In the genomic region with DNA sequence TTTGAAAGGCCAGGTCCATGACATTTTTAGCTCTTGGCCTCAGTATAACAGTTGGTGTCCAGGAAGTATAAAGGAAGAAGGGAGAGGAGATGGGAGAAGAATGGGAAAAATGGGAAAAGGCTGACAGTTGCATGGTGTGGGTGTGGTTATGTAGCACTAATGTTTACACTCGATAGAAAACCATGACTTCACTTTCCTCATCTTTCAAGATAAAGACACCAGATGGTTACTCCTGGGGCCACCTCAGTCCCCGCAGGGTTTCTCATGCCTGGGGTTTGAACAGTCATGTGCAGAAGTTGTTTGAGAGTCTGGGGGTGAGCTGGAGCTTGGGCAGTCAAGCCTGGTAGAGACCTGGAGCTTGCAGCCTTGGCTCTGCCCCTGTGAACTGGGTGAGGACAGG, we compare ENCODE assay signal across 1 cellular context.
TF ChIP-seq lines count a peak whose summit lies in the region.

No MANE protein-coding gene starts in this region.

TF ChIP-seq in IMR-90, 13 proteins besides CTCF, POLR2A, EP300 and RAD21:
- TF ChIP-seq RFX5 (IDR thresholded peaks at IDR 0.05; ENCODE audit: low read depth, low read length): no peak
- TF ChIP-seq MAFK (IDR thresholded peaks at IDR 0.05; ENCODE audit: low read depth, low read length): no peak
- TF ChIP-seq, protein P1, sequence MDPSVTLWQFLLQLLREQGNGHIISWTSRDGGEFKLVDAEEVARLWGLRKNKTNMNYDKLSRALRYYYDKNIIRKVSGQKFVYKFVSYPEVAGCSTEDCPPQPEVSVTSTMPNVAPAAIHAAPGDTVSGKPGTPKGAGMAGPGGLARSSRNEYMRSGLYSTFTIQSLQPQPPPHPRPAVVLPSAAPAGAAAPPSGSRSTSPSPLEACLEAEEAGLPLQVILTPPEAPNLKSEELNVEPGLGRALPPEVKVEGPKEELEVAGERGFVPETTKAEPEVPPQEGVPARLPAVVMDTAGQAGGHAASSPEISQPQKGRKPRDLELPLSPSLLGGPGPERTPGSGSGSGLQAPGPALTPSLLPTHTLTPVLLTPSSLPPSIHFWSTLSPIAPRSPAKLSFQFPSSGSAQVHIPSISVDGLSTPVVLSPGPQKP (IDR thresholded peaks at IDR 0.05; ENCODE audit: borderline replicate concordance, low read depth, low read length): no peak
- TF ChIP-seq MXI1 (IDR thresholded peaks at IDR 0.05; ENCODE audit: borderline replicate concordance, low read depth, low read length): no peak
- TF ChIP-seq NFE2L2 (IDR thresholded peaks at IDR 0.05; ENCODE audit: low read depth, low read length): no peak
